Comparison of ENCODE assay signal across 23 cellular contexts in the genomic region with DNA sequence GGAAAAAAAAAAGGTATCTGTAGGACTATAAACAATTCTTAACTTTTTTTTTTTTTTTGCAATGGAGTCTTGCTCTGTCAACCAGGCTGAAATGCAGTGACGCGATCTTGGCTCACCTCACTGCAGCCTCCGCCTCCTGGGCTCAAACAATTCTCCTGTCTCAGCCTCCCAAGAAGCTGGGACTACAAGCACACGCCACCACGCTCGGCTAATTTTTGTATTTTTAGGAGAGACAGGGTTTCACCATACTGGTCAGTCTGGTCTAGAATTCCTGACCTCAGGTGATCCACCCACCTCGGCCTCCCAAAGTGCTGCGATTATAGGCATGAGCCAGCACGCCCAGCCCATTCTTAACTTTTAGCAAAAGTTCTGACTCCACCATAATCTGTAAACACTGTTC.
"Had no signal": no experiment of that assay in that cellular context is flagged by ENCODE, and none has a peak within 500 bp of the region (broad histone marks: within the 10 kb centered on the region; RNA-seq: fewer than 3 reads in every experiment).

No MANE protein-coding gene starts in this region.

- H3K36me3 ChIP-seq: colonic mucosa had no signal

- H3K4me1 ChIP-seq: colonic mucosa, esophagus muscularis mucosa, esophagus squamous epithelium, foreskin keratinocyte, gastrocnemius medialis, heart left ventricle had no signal

- H3K9me3 ChIP-seq: colonic mucosa, esophagus muscularis mucosa, esophagus squamous epithelium, gastrocnemius medialis, heart left ventricle, heart right ventricle had no signal

- H3K27me3 ChIP-seq: colonic mucosa, dorsolateral prefrontal cortex, esophagus muscularis mucosa, esophagus squamous epithelium, foreskin keratinocyte, gastrocnemius medialis, heart left ventricle, heart right ventricle had no signal

- H3K4me3 ChIP-seq: colonic mucosa, coronary artery, dorsolateral prefrontal cortex, esophagus muscularis mucosa, esophagus squamous epithelium, gastrocnemius medialis, heart left ventricle, heart right ventricle had no signal

- DNase-seq: colonic mucosa; cortex of kidney; dermis blood vessel endothelial cell; dorsolateral prefrontal cortex; effector CD4-positive, alpha-beta T cell; effector CD8-positive, alpha-beta T cell; effector memory CD4-positive, alpha-beta T cell; effector memory CD8-positive, alpha-beta T cell; endodermal cell; erythroblast; esophagus squamous epithelium; foreskin fibroblast; foreskin keratinocyte; foreskin melanocyte; gastrocnemius medialis; glutamatergic neuron; head of caudate nucleus; heart left ventricle; heart right ventricle had no signal

- H3K27ac ChIP-seq: colonic mucosa, coronary artery, dorsolateral prefrontal cortex, epithelial cell of prostate, esophagus muscularis mucosa, esophagus squamous epithelium, foreskin keratinocyte, gastrocnemius medialis, heart left ventricle, heart right ventricle had no signal

- ATAC-seq: effector memory CD8-positive, alpha-beta T cell; esophagus mucosa; foreskin keratinocyte; gastrocnemius medialis; heart left ventricle; heart right ventricle had no signal
